In the genomic region with DNA sequence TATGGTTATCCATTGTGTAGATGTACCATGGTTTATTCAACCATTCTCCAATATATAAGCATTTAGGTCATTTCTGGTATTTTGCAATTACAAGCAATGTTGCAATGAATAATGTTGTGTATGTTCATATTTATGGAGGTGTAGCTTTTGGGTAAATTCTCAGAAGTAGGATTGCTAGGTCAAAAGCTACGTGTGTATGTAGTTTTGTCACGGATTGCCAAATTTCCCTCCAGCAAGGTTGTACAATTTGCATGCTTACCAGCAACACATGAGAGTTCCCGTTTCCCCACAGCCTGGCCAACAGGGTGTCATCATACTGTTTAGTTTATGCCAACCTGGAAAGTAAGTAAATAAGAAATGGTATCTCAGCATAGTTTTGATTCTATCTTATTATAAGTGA, we compare ENCODE assay signal across 39 cellular contexts. TPM values are rescaled to one million over a fixed set of nuclear protein-coding genes. Genes with fewer than 3 reads are reported as not detected.
"Had no signal": no experiment of that assay in that cellular context is flagged by ENCODE, and none has a peak within 500 bp of the region (broad histone marks: within the 10 kb centered on the region; RNA-seq: fewer than 3 reads in every experiment).

No MANE protein-coding gene starts in this region.

- H3K27me3 ChIP-seq: adrenal gland, ascending aorta, body of pancreas, brain microvascular endothelial cell, cardiac muscle cell had no signal

- H3K27ac Mint-ChIP-seq: activated naive CD4-positive, alpha-beta T cell treated with anti-CD3 and anti-CD28 coated beads for 36 hours; activated naive CD4-positive, alpha-beta T cell treated with anti-CD3 and anti-CD28 coated beads, Interleukin-2, amount 10 ng/mL, durations not matched to agents 7 days and 5 days; activated naive CD4-positive, alpha-beta T cell treated with anti-CD3 and anti-CD28 coated beads, Interleukin-2, amount 50 U/mL, for 24 hours; activated naive CD4-positive, alpha-beta T cell treated with anti-CD3 and anti-CD28 coated beads, Interleukin-2, amount 50 U/mL, for 72 hours; activated naive CD8-positive, alpha-beta T cell; activated naive CD8-positive, alpha-beta T cell treated with anti-CD3 and anti-CD28 coated beads for 36 hours; activated naive CD8-positive, alpha-beta T cell treated with anti-CD3 and anti-CD28 coated beads, Interleukin-2, amount 10 ng/mL, durations not matched to agents 7 days and 5 days; activated naive CD8-positive, alpha-beta T cell treated with anti-CD3 and anti-CD28 coated beads, Interleukin-2, amount 50 U/mL, for 24 hours; activated T-cell treated with anti-CD3 and anti-CD28 coated beads, Interleukin-2, amount 50 U/mL, for 24 hours; activated T-cell treated with anti-CD3 and anti-CD28 coated beads, Interleukin-2, amount 50 U/mL, for 72 hours; activated T-helper 1 cell treated with anti-CD3 and anti-CD28 coated beads, Interleukin-12 subunit alpha, Interleukin-12 subunit beta, Interleukin-2, Interleukin-4 antibody, amounts not matched to agents 30 ng/mL and 10 ng/mL and 1 ng/mL, durations not matched to agents 14 hours and 24 hours and 36 hours; activated T-helper 17 cell treated with anti-CD3 and anti-CD28 coated beads, Interleukin-2, amount 50 U/mL, for 72 hours; activated T-helper 2 cell treated with anti-CD3 and anti-CD28 coated beads, Interferon-gamma antibody, Interleukin-2, Interleukin-4, amounts not matched to agents 10 μg/mL and 5 μg/mL and 100 μg/mL, durations not matched to agents 14 hours and 24 hours and 36 hours; brain had no signal

- H3K9me3 ChIP-seq: adrenal gland, ascending aorta, body of pancreas had no signal

- H3K4me3 ChIP-seq: adrenal gland, ascending aorta, body of pancreas, cardiac muscle cell had no signal

- H3K4me1 Mint-ChIP-seq: activated naive CD4-positive, alpha-beta T cell treated with anti-CD3 and anti-CD28 coated beads, Interleukin-2, amount 10 ng/mL, durations not matched to agents 7 days and 5 days; activated naive CD4-positive, alpha-beta T cell treated with anti-CD3 and anti-CD28 coated beads, Interleukin-2, amount 50 U/mL, for 24 hours; activated naive CD8-positive, alpha-beta T cell treated with anti-CD3 and anti-CD28 coated beads for 36 hours; activated naive CD8-positive, alpha-beta T cell treated with anti-CD3 and anti-CD28 coated beads, Interleukin-2, amount 10 ng/mL, durations not matched to agents 7 days and 5 days; activated naive CD8-positive, alpha-beta T cell treated with anti-CD3 and anti-CD28 coated beads, Interleukin-2, amount 50 U/mL, for 24 hours; activated T-helper 17 cell treated with anti-CD3 and anti-CD28 coated beads, Interleukin-2, amount 50 U/mL, for 72 hours; brain; central memory CD8-positive, alpha-beta T cell had no signal

- H3K4me1 ChIP-seq: adrenal gland, ascending aorta, body of pancreas had no signal

- H3K27me3 Mint-ChIP-seq: activated naive CD4-positive, alpha-beta T cell treated with anti-CD3 and anti-CD28 coated beads, Interleukin-2, amount 10 ng/mL, durations not matched to agents 7 days and 5 days; activated naive CD8-positive, alpha-beta T cell treated with anti-CD3 and anti-CD28 coated beads, Interleukin-2, amount 10 ng/mL, durations not matched to agents 7 days and 5 days; activated T-cell treated with anti-CD3 and anti-CD28 coated beads, Interleukin-2, amount 50 U/mL, for 24 hours; activated T-helper 17 cell treated with anti-CD3 and anti-CD28 coated beads, Interleukin-2, amount 50 U/mL, for 72 hours; brain; central memory CD8-positive, alpha-beta T cell had no signal

- H3K4me3 Mint-ChIP-seq: activated naive CD4-positive, alpha-beta T cell treated with anti-CD3 and anti-CD28 coated beads for 36 hours; activated naive CD4-positive, alpha-beta T cell treated with anti-CD3 and anti-CD28 coated beads, Interleukin-2, amount 10 ng/mL, durations not matched to agents 7 days and 5 days; activated naive CD4-positive, alpha-beta T cell treated with anti-CD3 and anti-CD28 coated beads, Interleukin-2, amount 50 U/mL, for 24 hours; activated naive CD8-positive, alpha-beta T cell; activated naive CD8-positive, alpha-beta T cell treated with anti-CD3 and anti-CD28 coated beads for 36 hours; activated naive CD8-positive, alpha-beta T cell treated with anti-CD3 and anti-CD28 coated beads, Interleukin-2, amount 10 ng/mL, durations not matched to agents 7 days and 5 days; activated naive CD8-positive, alpha-beta T cell treated with anti-CD3 and anti-CD28 coated beads, Interleukin-2, amount 50 U/mL, for 24 hours; activated T-cell treated with anti-CD3 and anti-CD28 coated beads, Interleukin-2, amount 50 U/mL, for 24 hours; activated T-cell treated with anti-CD3 and anti-CD28 coated beads, Interleukin-2, amount 50 U/mL, for 4 hours; activated T-cell treated with anti-CD3 and anti-CD28 coated beads, Interleukin-2, amount 50 U/mL, for 72 hours; activated T-helper 1 cell treated with anti-CD3 and anti-CD28 coated beads, Interleukin-12 subunit alpha, Interleukin-12 subunit beta, Interleukin-2, Interleukin-4 antibody, amounts not matched to agents 30 ng/mL and 10 ng/mL and 1 ng/mL, durations not matched to agents 14 hours and 24 hours and 36 hours; activated T-helper 17 cell treated with anti-CD3 and anti-CD28 coated beads, Interleukin-2, amount 50 U/mL, for 72 hours; brain; central memory CD8-positive, alpha-beta T cell had no signal

- H3K27ac ChIP-seq: adrenal gland, ascending aorta, body of pancreas, brain microvascular endothelial cell, cardiac muscle cell had no signal

- H3K36me3 Mint-ChIP-seq: activated naive CD4-positive, alpha-beta T cell treated with anti-CD3 and anti-CD28 coated beads, Interleukin-2, amount 10 ng/mL, durations not matched to agents 7 days and 5 days; activated naive CD4-positive, alpha-beta T cell treated with anti-CD3 and anti-CD28 coated beads, Interleukin-2, amount 50 U/mL, for 24 hours; activated naive CD4-positive, alpha-beta T cell treated with anti-CD3 and anti-CD28 coated beads, Interleukin-2, amount 50 U/mL, for 72 hours; activated naive CD8-positive, alpha-beta T cell; activated naive CD8-positive, alpha-beta T cell treated with anti-CD3 and anti-CD28 coated beads for 36 hours; activated naive CD8-positive, alpha-beta T cell treated with anti-CD3 and anti-CD28 coated beads, Interleukin-2, amount 10 ng/mL, durations not matched to agents 7 days and 5 days; brain had no signal

- H3K36me3 ChIP-seq: adrenal gland, ascending aorta, brain microvascular endothelial cell, cardiac muscle cell had no signal

- H3K9me3 Mint-ChIP-seq: activated naive CD4-positive, alpha-beta T cell treated with anti-CD3 and anti-CD28 coated beads, Interleukin-2, amount 10 ng/mL, durations not matched to agents 7 days and 5 days; activated naive CD4-positive, alpha-beta T cell treated with anti-CD3 and anti-CD28 coated beads, Interleukin-2, amount 50 U/mL, for 24 hours; activated naive CD4-positive, alpha-beta T cell treated with anti-CD3 and anti-CD28 coated beads, Interleukin-2, amount 50 U/mL, for 72 hours; activated naive CD8-positive, alpha-beta T cell treated with anti-CD3 and anti-CD28 coated beads for 36 hours; activated naive CD8-positive, alpha-beta T cell treated with anti-CD3 and anti-CD28 coated beads, Interleukin-2, amount 10 ng/mL, durations not matched to agents 7 days and 5 days; activated naive CD8-positive, alpha-beta T cell treated with anti-CD3 and anti-CD28 coated beads, Interleukin-2, amount 50 U/mL, for 24 hours; activated T-cell treated with anti-CD3 and anti-CD28 coated beads, Interleukin-2, amount 50 U/mL, for 24 hours; activated T-helper 1 cell treated with anti-CD3 and anti-CD28 coated beads, Interleukin-12 subunit alpha, Interleukin-12 subunit beta, Interleukin-2, Interleukin-4 antibody, amounts not matched to agents 30 ng/mL and 10 ng/mL and 1 ng/mL, durations not matched to agents 14 hours and 24 hours and 36 hours; activated T-helper 17 cell treated with anti-CD3 and anti-CD28 coated beads, Interleukin-2, amount 50 U/mL, for 72 hours; activated T-helper 2 cell treated with anti-CD3 and anti-CD28 coated beads, Interferon-gamma antibody, Interleukin-2, Interleukin-4, amounts not matched to agents 10 μg/mL and 5 μg/mL and 100 μg/mL, durations not matched to agents 14 hours and 24 hours and 36 hours had no signal

- DNase-seq: activated effector memory CD4-positive, alpha-beta T cell treated with anti-CD3 and anti-CD28 coated beads, Interleukin-2, amount 50 U/mL, for 16 hours; activated effector memory CD4-positive, alpha-beta T cell treated with Interleukin-2 at 50 U/mL for 16 hours; activated gamma-delta T cell; activated gamma-delta T cell treated with Interleukin-2 at 50 U/mL for 16 hours; activated naive CD4-positive, alpha-beta T cell; activated naive CD4-positive, alpha-beta T cell treated with anti-CD3 and anti-CD28 coated beads for 36 hours; activated naive CD4-positive, alpha-beta T cell treated with anti-CD3 and anti-CD28 coated beads, Interleukin-2, amount 10 ng/mL, durations not matched to agents 7 days and 5 days; activated naive CD4-positive, alpha-beta T cell treated with anti-CD3 and anti-CD28 coated beads, Interleukin-2, amount 50 U/mL, for 16 hours; activated naive CD4-positive, alpha-beta T cell treated with Interleukin-2 at 50 U/mL for 16 hours; activated naive CD8-positive, alpha-beta T cell treated with anti-CD3 and anti-CD28 coated beads for 36 hours; activated naive CD8-positive, alpha-beta T cell treated with anti-CD3 and anti-CD28 coated beads, Interleukin-2, amount 10 ng/mL, durations not matched to agents 7 days and 5 days; activated naive CD8-positive, alpha-beta T cell treated with anti-CD3 and anti-CD28 coated beads, Interleukin-2, amount 50 U/mL, for 24 hours; activated T-cell treated with anti-CD3 and anti-CD28 coated beads, Interleukin-2, amount 50 U/mL, for 1 hour; activated T-cell treated with anti-CD3 and anti-CD28 coated beads, Interleukin-2, amount 50 U/mL, for 24 hours; activated T-cell treated with anti-CD3 and anti-CD28 coated beads, Interleukin-2, amount 50 U/mL, for 4 hours; activated T-cell treated with anti-CD3 and anti-CD28 coated beads, Interleukin-2, amount 50 U/mL, for 48 hours; activated T-cell treated with anti-CD3 and anti-CD28 coated beads, Interleukin-2, amount 50 U/mL, for 72 hours; adrenal gland; amniotic stem cell; amygdala; anterior cingulate cortex; aorta; body of pancreas; brain microvascular endothelial cell; caudate nucleus; central memory CD4-positive, alpha-beta T cell; cerebellar nuclear complex had no signal

RNA-seq across cellular contexts. Expression of a gene that starts 36.3 kb away (rescaled TPM):
- total RNA-seq: activated naive CD4-positive, alpha-beta T cell treated with anti-CD3 and anti-CD28 coated beads for 36 hours; activated naive CD4-positive, alpha-beta T cell treated with anti-CD3 and anti-CD28 coated beads, Interleukin-2, amount 50 U/mL, for 72 hours; activated naive CD8-positive, alpha-beta T cell treated with anti-CD3 and anti-CD28 coated beads for 36 hours; activated naive CD8-positive, alpha-beta T cell treated with anti-CD3 and anti-CD28 coated beads, Interleukin-2, amount 10 ng/mL, durations not matched to agents 7 days and 5 days; activated T-cell treated with anti-CD3 and anti-CD28 coated beads, Interleukin-2, amount 50 U/mL, for 4 hours; activated T-cell treated with anti-CD3 and anti-CD28 coated beads, Interleukin-2, amount 50 U/mL, for 72 hours; activated T-helper 1 cell treated with anti-CD3 and anti-CD28 coated beads, Interleukin-12 subunit alpha, Interleukin-12 subunit beta, Interleukin-2, Interleukin-4 antibody, amounts not matched to agents 30 ng/mL and 10 ng/mL and 1 ng/mL, durations not matched to agents 14 hours and 24 hours and 36 hours; activated T-helper 17 cell treated with anti-CD3 and anti-CD28 coated beads, Interleukin-2, amount 50 U/mL, for 72 hours; activated T-helper 2 cell treated with anti-CD3 and anti-CD28 coated beads, Interferon-gamma antibody, Interleukin-2, Interleukin-4, amounts not matched to agents 10 μg/mL and 5 μg/mL and 100 μg/mL, durations not matched to agents 14 hours and 24 hours and 36 hours; aorta; ascending aorta; bronchial epithelial cell; chondrocyte had no signal
